Comparison of ENCODE assay signal across 10 cellular contexts in the genomic region with DNA sequence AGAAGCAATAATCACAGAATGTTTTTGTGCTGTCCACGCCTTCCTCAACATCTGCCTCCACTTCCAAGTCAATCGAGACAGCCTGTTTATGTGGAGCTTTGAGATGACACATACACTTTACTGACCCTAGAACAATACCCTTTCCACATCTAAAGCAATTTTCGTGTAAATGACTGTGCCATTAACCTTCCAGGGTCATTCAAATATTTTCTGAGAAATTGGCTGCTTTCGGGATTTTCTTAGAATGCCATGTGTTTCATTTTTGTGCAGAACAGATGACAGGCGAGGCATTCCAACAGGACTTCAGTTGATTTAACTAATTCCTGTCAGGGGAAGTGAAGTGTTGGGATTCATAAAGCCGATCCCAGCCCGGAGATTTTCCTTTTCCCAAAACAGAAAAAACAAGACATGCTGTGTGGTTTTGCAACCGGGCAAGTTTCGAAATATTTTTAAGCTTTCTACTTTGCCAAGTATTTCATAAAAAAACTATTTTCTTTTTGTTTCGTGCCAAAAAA.
DNase-seq lines count a peak whose midpoint lies in the region; ATAC-seq and TF ChIP-seq lines count a peak whose summit lies in the region.
"Had no signal": no experiment of that assay in that cellular context is flagged by ENCODE, and none has a peak within 500 bp of the region (broad histone marks: within the 10 kb centered on the region; RNA-seq: fewer than 3 reads in every experiment).

No MANE protein-coding gene starts in this region.

- no peak for DNase-seq in Right ventricle myocardium inferior (ENCODE audit: missing footprints)
- no peak for DNase-seq in cardiac septum (ENCODE audit: low spot score)
- DNase-seq in esophagus squamous epithelium (lab: John Stamatoyannopoulos, UW): no peak
- peak; percentile 72 for DNase-seq in myocyte (ENCODE audit: low read depth)
- DNase-seq in aorta: no peak
- no peak for DNase-seq in NCI-H146 (lab: John Stamatoyannopoulos, UW)
- DNase-seq in iPS-NIHi7 (ENCODE audit: extremely low spot score): no peak
- DNase-seq: NCI-H1048, WERI-Rb-1 had no signal

- TF ChIP-seq POLR2A in esophagus squamous epithelium (IDR thresholded peaks at IDR 0.05): no peak

- no peaks in the 10 kb centered on the region for H3K36me3 ChIP-seq in esophagus squamous epithelium
- H3K36me3 ChIP-seq in aorta (ENCODE audit: control insufficient read depth in 1 of 2, insufficient read depth in 2 of 2, low read length in 1 of 2): peaks cover 0 to 2% of the 10 kb centered on the region in 2 donors
- H3K36me3 ChIP-seq: WERI-Rb-1 had no signal

- no peak for TF ChIP-seq CTCF in esophagus squamous epithelium (IDR thresholded peaks at IDR 0.05)

- H3K9me3 ChIP-seq in esophagus squamous epithelium (no peaks in the 10 kb centered on the region), aorta (ENCODE audit: control insufficient read depth, low read length) (no peaks in the 10 kb centered on the region)

- H3K4me3 ChIP-seq in esophagus squamous epithelium: peak overlapping the region in 2 of 4 donors; percentile 15 to 38
- H3K4me3 ChIP-seq in aorta (ENCODE audit: low read length in 2 of 2): no peak overlapping the region

- H3K27me3 ChIP-seq in esophagus squamous epithelium (no peaks in the 10 kb centered on the region), aorta (ENCODE audit: control insufficient read depth in 1 of 2, insufficient read depth in 2 of 2, low read length in 1 of 2) (no peaks in the 10 kb centered on the region)

- peaks cover 17 to 55% (median 25%) of the 10 kb centered on the region in 3 donors for H3K4me1 ChIP-seq in esophagus squamous epithelium
- H3K4me1 ChIP-seq in aorta (ENCODE audit: control insufficient read depth in 1 of 2, insufficient read depth in 2 of 2, low read length in 2 of 2): peaks cover 1 to 6% of the 10 kb centered on the region in 2 donors

- intact Hi-C loops in Right ventricle myocardium inferior (cut with DNase I) (no loop called here), cardiac septum (cut with DNase I) (no loop called here), esophagus squamous epithelium (cut with DNase I) (no loop called here), aorta (cut with DNase I) (loop anchor here (5.0 to 10.0 kb wide), 5 partner anchors 34 to 289 kb away; no protein-coding TSS in a partner anchor)

- H3K27ac ChIP-seq in esophagus squamous epithelium: peak overlapping the region; percentile 60 to 87 (median 81)
- H3K27ac ChIP-seq in aorta (ENCODE audit: low read depth in 1 of 2, low read length in 2 of 2): peak overlapping the region; percentile 54 to 81
- H3K27ac ChIP-seq: WERI-Rb-1 had no signal

- ATAC-seq in Right ventricle myocardium inferior: peak; percentile 38
- peak; percentile 74 for ATAC-seq in aorta (ENCODE audit: low FRiP score)
- ATAC-seq in GM19023 (IDR thresholded peaks at IDR 0.05; ENCODE audit: unreplicated experiment): no peak

- WGBS in esophagus squamous epithelium, 2 donors: 16 to 24% methylated on average over 10 of the region's 10 CpGs
- 3 to 8% methylated on average over 10 of the region's 10 CpGs for WGBS in aorta, 2 donors

Comparison
In these comparisons a context has a peak if more than half of its experiments do, and no peak if none do; other contexts are left out.
1. intact Hi-C loops: an anchor here in aorta (5.0 to 10.0 kb wide); none called in Right ventricle myocardium inferior, cardiac septum and esophagus squamous epithelium.